Comparison of ENCODE assay signal across 18 cellular contexts in the genomic region with DNA sequence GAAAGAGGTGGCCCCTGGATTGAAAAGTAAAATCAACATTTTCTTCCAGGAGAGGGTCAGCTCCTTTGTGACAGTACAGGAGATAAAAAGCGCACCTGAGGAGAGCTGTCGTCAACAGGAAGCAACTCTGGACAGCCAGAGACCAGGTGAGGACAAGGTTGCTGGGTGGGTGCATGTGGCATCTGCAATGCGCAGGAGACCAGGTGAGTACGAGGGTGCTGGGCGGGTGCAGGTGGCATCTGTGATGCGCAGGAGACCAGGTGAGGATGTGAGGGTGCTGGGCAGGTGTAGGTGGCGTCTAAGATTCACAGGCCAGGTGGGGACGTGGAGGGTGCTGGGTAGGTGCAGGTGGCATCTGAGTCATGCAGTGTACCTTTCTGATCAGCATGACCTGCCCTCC.
"Had no signal": no experiment of that assay in that cellular context is flagged by ENCODE, and none has a peak within 500 bp of the region (broad histone marks: within the 10 kb centered on the region; RNA-seq: fewer than 3 reads in every experiment).

No MANE protein-coding gene starts in this region.

- H3K4me1 ChIP-seq: right lobe of liver, stomach, testis, upper lobe of left lung had no signal

- H3K4me3 Mint-ChIP-seq: activated T-helper 1 cell treated with anti-CD3 and anti-CD28 coated beads, Interleukin-12 subunit alpha, Interleukin-12 subunit beta, Interleukin-2, Interleukin-4 antibody, amounts not matched to agents 30 ng/mL and 10 ng/mL and 1 ng/mL, durations not matched to agents 14 hours and 24 hours and 36 hours; immature natural killer cell; neural crest cell had no signal

- H3K36me3 ChIP-seq: ovary, WERI-Rb-1 had no signal

- H3K27me3 ChIP-seq: ovary, right lobe of liver, stomach, testis, upper lobe of left lung had no signal

- H3K4me1 Mint-ChIP-seq: immature natural killer cell had no signal

- H3K9me3 Mint-ChIP-seq: activated naive CD4-positive, alpha-beta T cell treated with anti-CD3 and anti-CD28 coated beads, Interleukin-2, amount 50 U/mL, for 72 hours; activated T-helper 1 cell treated with anti-CD3 and anti-CD28 coated beads, Interleukin-12 subunit alpha, Interleukin-12 subunit beta, Interleukin-2, Interleukin-4 antibody, amounts not matched to agents 30 ng/mL and 10 ng/mL and 1 ng/mL, durations not matched to agents 14 hours and 24 hours and 36 hours; immature natural killer cell; neural crest cell had no signal

- H3K4me2 ChIP-seq: smooth muscle cell had no signal

- H3K27ac ChIP-seq: ovary, right lobe of liver, stomach, testis, upper lobe of left lung, WERI-Rb-1 had no signal

- H3K27ac Mint-ChIP-seq: activated T-helper 1 cell treated with anti-CD3 and anti-CD28 coated beads, Interleukin-12 subunit alpha, Interleukin-12 subunit beta, Interleukin-2, Interleukin-4 antibody, amounts not matched to agents 30 ng/mL and 10 ng/mL and 1 ng/mL, durations not matched to agents 14 hours and 24 hours and 36 hours had no signal

- H3K9me3 ChIP-seq: ovary, right lobe of liver, stomach, testis, upper lobe of left lung had no signal

- H3K4me3 ChIP-seq: ovary, right lobe of liver, smooth muscle cell, stomach, testis, upper lobe of left lung had no signal

- DNase-seq: activated CD4-positive, alpha-beta T cell treated with anti-CD3 and anti-CD28 coated beads, Interleukin-2, amount 50 U/mL, for 4 hours; activated gamma-delta T cell treated with Interleukin-2 at 50 U/mL for 16 hours; activated T-cell treated with anti-CD3 and anti-CD28 coated beads for 4 hours; effector CD4-positive, alpha-beta T cell; immature natural killer cell; left ventricle myocardium superior; ovary; right lobe of liver; stimulated activated CD4-positive, alpha-beta T cell treated with anti-CD3 and anti-CD28 coated beads, Interleukin-4, amount 100 ng/mL, for 1 hour; stomach; T-helper 2 cell; testis; WERI-Rb-1 had no signal
